Comparison of ENCODE assay signal across 8 cellular contexts in the genomic region with DNA sequence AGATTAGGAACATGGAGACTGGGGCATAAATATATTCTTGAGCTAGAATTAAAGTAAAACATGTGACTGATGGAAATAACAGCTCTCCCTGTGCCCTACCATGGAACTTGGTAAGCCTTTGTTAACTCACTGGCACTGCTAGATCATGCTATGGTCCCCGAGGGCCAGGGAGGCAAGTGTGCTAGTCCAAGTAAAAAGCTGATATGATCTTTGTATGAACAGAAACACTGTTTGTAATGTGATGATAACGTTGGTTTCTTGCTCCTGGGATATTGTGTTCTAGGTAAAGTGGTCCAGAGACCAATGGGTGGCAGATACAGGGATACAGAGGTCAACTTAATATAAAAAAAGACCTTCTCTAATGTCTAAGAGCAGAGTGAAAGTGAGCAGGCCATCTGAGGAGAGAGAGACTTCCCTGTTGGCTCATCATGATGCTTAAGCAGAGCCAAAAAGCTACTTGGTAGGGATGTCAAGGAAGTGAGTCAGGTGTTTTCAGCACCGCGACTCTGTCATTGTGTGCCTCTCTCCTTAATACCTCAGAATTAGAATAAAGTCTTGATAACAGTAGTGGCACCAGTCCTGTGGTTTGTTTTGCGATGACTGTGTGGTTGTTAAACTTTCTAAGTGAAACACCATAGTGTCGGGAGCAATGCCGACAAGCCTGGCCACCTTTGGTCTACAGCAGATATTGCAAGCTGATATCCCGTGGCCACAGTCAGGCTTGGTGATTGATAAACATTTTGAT. TPM values are rescaled to one million over a fixed set of nuclear protein-coding genes. Genes with fewer than 3 reads are reported as not detected.
DNase-seq lines count a peak whose midpoint lies in the region; ATAC-seq and TF ChIP-seq lines count a peak whose summit lies in the region.

No MANE protein-coding gene starts in this region.

- ATAC-seq in GM21381 (IDR thresholded peaks at IDR 0.05; ENCODE audit: unreplicated experiment) (peak; percentile 59), HG03575 (IDR thresholded peaks at IDR 0.05; ENCODE audit: extremely low read depth, insufficient number of reproducible peaks, low FRiP score, unreplicated experiment) (peak; percentile 39)
- peak; percentile 96 for ATAC-seq in activated T-cell treated with anti-CD3 and anti-CD28 coated beads, Interleukin-2, amount 50 U/mL, for 4 hours

- no TSS peak for BruUV-seq in Calu3 (replicated peaks; lab: Mats Ljungman, UMichigan)

- intact Hi-C loops in Calu3 (cut with micrococcal nuclease; ENCODE audit: unreplicated experiment), result loop anchor here (10.0 kb wide), 1 partner anchor 170 kb away; no protein-coding TSS in a partner anchor
- intact Hi-C loops in lower leg skin (cut with DNase I; ENCODE audit: low total_unique reads), result no loop called here

- H3K36me3 Mint-ChIP-seq in Calu3 (ENCODE audit: insufficient read depth, unreplicated experiment), result no peaks in the 10 kb centered on the region
- peaks cover 3% of the 10 kb centered on the region for H3K36me3 Mint-ChIP-seq in activated T-cell treated with anti-CD3 and anti-CD28 coated beads, Interleukin-2, amount 50 U/mL, for 4 hours (ENCODE audit: insufficient read depth)

- 55 to 63% methylated on average over 8 of the region's 8 CpGs for WGBS in lower leg skin, 2 donors

- H3K27me3 Mint-ChIP-seq in Calu3 (ENCODE audit: unreplicated experiment), result no peaks in the 10 kb centered on the region
- H3K27me3 Mint-ChIP-seq in activated T-cell treated with anti-CD3 and anti-CD28 coated beads, Interleukin-2, amount 50 U/mL, for 4 hours (ENCODE audit: low read depth), result no peaks in the 10 kb centered on the region

- H3K9me3 Mint-ChIP-seq in Calu3 (ENCODE audit: low read depth, unreplicated experiment), result no peaks in the 10 kb centered on the region
- no peaks in the 10 kb centered on the region for H3K9me3 Mint-ChIP-seq in activated T-cell treated with anti-CD3 and anti-CD28 coated beads, Interleukin-2, amount 50 U/mL, for 4 hours

- H3K27ac Mint-ChIP-seq in Calu3 (ENCODE audit: unreplicated experiment), result peak overlapping the region; percentile 54

- peaks cover 43% of the 10 kb centered on the region for H3K4me1 Mint-ChIP-seq in Calu3 (ENCODE audit: low read depth, unreplicated experiment)
- H3K4me1 Mint-ChIP-seq in activated T-cell treated with anti-CD3 and anti-CD28 coated beads, Interleukin-2, amount 50 U/mL, for 4 hours (ENCODE audit: low read depth), result peaks cover 23% of the 10 kb centered on the region

- no peak overlapping the region for H3K4me3 Mint-ChIP-seq in Calu3 (ENCODE audit: low read depth, unreplicated experiment)
- no peak overlapping the region for H3K4me3 Mint-ChIP-seq in activated T-cell treated with anti-CD3 and anti-CD28 coated beads, Interleukin-2, amount 50 U/mL, for 4 hours

- no peak for TF ChIP-seq POLR2A in lower leg skin (IDR thresholded peaks at IDR 0.05)

- H3K4me3 ChIP-seq in lower leg skin (ENCODE audit: low read depth, poor library complexity, severe bottlenecking), result no peak overlapping the region

- DNase-seq in Calu3 (peak; percentile 19), lung microvascular endothelial cell (ENCODE audit: low read depth in 2 of 2) (peak; percentile 38 to 85), lower leg skin (ENCODE audit: low spot score in 2 of 2) (no peak), NCI-H748 (lab: John Stamatoyannopoulos, UW; ENCODE audit: unreplicated experiment) (no peak), SKM-1 treated with dmso at 0.1 percent for 144 hours (lab: John Stamatoyannopoulos, UW; ENCODE audit: unreplicated experiment) (no peak)
- DNase-seq in activated T-cell treated with anti-CD3 and anti-CD28 coated beads, Interleukin-2, amount 50 U/mL, for 4 hours, result peak; percentile 9

- TF ChIP-seq CTCF in Calu3 (IDR thresholded peaks at IDR 0.05; ENCODE audit: unreplicated experiment) (no peak), lower leg skin (IDR thresholded peaks at IDR 0.05) (no peak)

- CTCF ChIA-PET in Calu3 (lab: Charles Lee), result interaction anchor here (1.1 to 1.7 kb wide), 4 partner anchors 9 to 74 kb away, joined by 3 to 7 read pairs (median 6); no protein-coding TSS in a partner anchor

RNA-seq across cellular contexts. Expression of a gene that starts 27.7 kb away (rescaled TPM):
- total RNA-seq in Calu3 (2022) (37.3 and 45.6 TPM in 2 replicates), lung microvascular endothelial cell (10.5 and 20.2 TPM in 2 replicates), lower leg skin (1 to 10 TPM; 1.5 to 4.5 (median 2.4) TPM)
- total RNA-seq in activated T-cell treated with anti-CD3 and anti-CD28 coated beads, Interleukin-2, amount 50 U/mL, for 4 hours, result 10 to 100 TPM; 17.9 to 19.5 (median 18.9) TPM

Comparison
In these comparisons a context has a peak if more than half of its experiments do, and no peak if none do; other contexts are left out.
1. DNase-seq: peak in Calu3 (single experiment), activated T-cell treated with anti-CD3 and anti-CD28 coated beads, Interleukin-2, amount 50 U/mL, for 4 hours (single experiment) and lung microvascular endothelial cell (2 of 2); none in lower leg skin (0 of 2), NCI-H748 (single experiment) and SKM-1 treated with dmso at 0.1 percent for 144 hours (single experiment).
2. ATAC-seq: peak in every context shown above with its lines; median percentile 96 in activated T-cell treated with anti-CD3 and anti-CD28 coated beads, Interleukin-2, amount 50 U/mL, for 4 hours; 59 in GM21381; 39 in HG03575.